Comparison of ENCODE assay signal across 10 cellular contexts in genomic region chr2:145006957-145007672, GRCh38.
A peak's percentile ranks its signal among the peaks of the same experiment; 100 is the strongest.
DNase-seq lines count a peak whose midpoint lies in the region; ATAC-seq and TF ChIP-seq lines count a peak whose summit lies in the region.
"Had no signal": no experiment of that assay in that cellular context is flagged by ENCODE, and none has a peak within 500 bp of the region (broad histone marks: within the 10 kb centered on the region; RNA-seq: fewer than 3 reads in every experiment).

No MANE protein-coding gene starts in this region.

- H3K36me3 ChIP-seq in prostate gland, result no peaks in the 10 kb centered on the region

- H3K4me1 Mint-ChIP-seq in activated naive CD8-positive, alpha-beta T cell treated with anti-CD3 and anti-CD28 coated beads, Interleukin-2, amount 50 U/mL, for 24 hours, result no peaks in the 10 kb centered on the region

- no peaks in the 10 kb centered on the region for H3K9me3 ChIP-seq in prostate gland

- 74% methylated on average over 12 of the region's 12 CpGs for WGBS in prostate gland

- peak; percentile 83 for ATAC-seq in Right ventricle myocardium superior (ENCODE audit: poor library complexity)
- ATAC-seq in activated naive CD8-positive, alpha-beta T cell treated with anti-CD3 and anti-CD28 coated beads, Interleukin-2, amount 50 U/mL, for 24 hours, result no peak
- no peak for ATAC-seq in GM21576 (IDR thresholded peaks at IDR 0.05; ENCODE audit: unreplicated experiment)
- ATAC-seq: natural killer cell treated with Interleukin-12 subunit alpha and Interleukin-12 subunit beta and Interleukin-15 and Interleukin-18, amount 100 ng/mL, for 72 hours had no signal

- TF ChIP-seq POLR2A in prostate gland (IDR thresholded peaks at IDR 0.05), result no peak

- no peak overlapping the region for H3K4me3 ChIP-seq in prostate gland

- DNase-seq in GOT3 (lab: John Stamatoyannopoulos, UW), result peak; percentile 59
- DNase-seq in amniotic epithelial cell (ENCODE audit: low read depth), result peak; percentile 95
- DNase-seq in Right ventricle myocardium superior, result peak; percentile 64
- DNase-seq in smooth muscle cell of the brain vasculature (ENCODE audit: low read depth, low spot score), result peak; percentile 87
- DNase-seq in prostate gland (ENCODE audit: low spot score), result no peak
- no peak for DNase-seq in activated naive CD8-positive, alpha-beta T cell treated with anti-CD3 and anti-CD28 coated beads, Interleukin-2, amount 50 U/mL, for 24 hours
- no peak for DNase-seq in DMS114 treated with DMSO at 0.1 percent for 48 hours (lab: John Stamatoyannopoulos, UW; ENCODE audit: unreplicated experiment)
- DNase-seq: activated CD4-positive, alpha-beta T cell treated with anti-CD3 and anti-CD28 coated beads for 1 hour had no signal

- no peak overlapping the region for H3K4me3 Mint-ChIP-seq in activated naive CD8-positive, alpha-beta T cell treated with anti-CD3 and anti-CD28 coated beads, Interleukin-2, amount 50 U/mL, for 24 hours
- H3K4me3 Mint-ChIP-seq: natural killer cell treated with Interleukin-12 subunit alpha and Interleukin-12 subunit beta and Interleukin-15 and Interleukin-18, amount 100 ng/mL, for 72 hours had no signal

- H3K27ac ChIP-seq in prostate gland, result no peak overlapping the region

- H3K4me1 ChIP-seq in prostate gland (replicated peaks), result no peaks in the 10 kb centered on the region

- H3K27me3 Mint-ChIP-seq in activated naive CD8-positive, alpha-beta T cell treated with anti-CD3 and anti-CD28 coated beads, Interleukin-2, amount 50 U/mL, for 24 hours, result no peaks in the 10 kb centered on the region

- no peaks in the 10 kb centered on the region for H3K9me3 Mint-ChIP-seq in activated naive CD8-positive, alpha-beta T cell treated with anti-CD3 and anti-CD28 coated beads, Interleukin-2, amount 50 U/mL, for 24 hours
- H3K9me3 Mint-ChIP-seq: natural killer cell treated with Interleukin-12 subunit alpha and Interleukin-12 subunit beta and Interleukin-15 and Interleukin-18, amount 100 ng/mL, for 72 hours had no signal

- no peak overlapping the region for H3K27ac Mint-ChIP-seq in activated naive CD8-positive, alpha-beta T cell treated with anti-CD3 and anti-CD28 coated beads, Interleukin-2, amount 50 U/mL, for 24 hours
- H3K27ac Mint-ChIP-seq: natural killer cell treated with Interleukin-12 subunit alpha and Interleukin-12 subunit beta and Interleukin-15 and Interleukin-18, amount 100 ng/mL, for 72 hours had no signal

- no peak for TF ChIP-seq CTCF in prostate gland (IDR thresholded peaks at IDR 0.05)

- no peaks in the 10 kb centered on the region for H3K27me3 ChIP-seq in prostate gland (replicated peaks; ENCODE audit: insufficient read depth)

- no peaks in the 10 kb centered on the region for H3K36me3 Mint-ChIP-seq in activated naive CD8-positive, alpha-beta T cell treated with anti-CD3 and anti-CD28 coated beads, Interleukin-2, amount 50 U/mL, for 24 hours (ENCODE audit: low read depth)
- H3K36me3 Mint-ChIP-seq: natural killer cell treated with Interleukin-12 subunit alpha and Interleukin-12 subunit beta and Interleukin-15 and Interleukin-18, amount 100 ng/mL, for 72 hours had no signal

- intact Hi-C loops in Right ventricle myocardium superior (cut with DNase I), result no loop called here
- intact Hi-C loops in prostate gland (cut with DNase I), result no loop called here

Comparison
In these comparisons a context has a peak if more than half of its experiments do, and no peak if none do; other contexts are left out.
1. DNase-seq: peak in GOT3 (single experiment), amniotic epithelial cell (single experiment), Right ventricle myocardium superior (single experiment) and smooth muscle cell of the brain vasculature (single experiment); none in prostate gland (single experiment), activated naive CD8-positive, alpha-beta T cell treated with anti-CD3 and anti-CD28 coated beads, Interleukin-2, amount 50 U/mL, for 24 hours (single experiment) and DMS114 treated with DMSO at 0.1 percent for 48 hours (single experiment).